In genomic region chrX:41596586-41596985, GRCh38 we compare ENCODE assay signal across 12 cellular contexts.
A peak's percentile ranks its signal among the peaks of the same experiment; 100 is the strongest.
DNase-seq lines count a peak whose midpoint lies in the region; ATAC-seq and TF ChIP-seq lines count a peak whose summit lies in the region.
"Had no signal": no experiment of that assay in that cellular context is flagged by ENCODE, and none has a peak within 500 bp of the region (broad histone marks: within the 10 kb centered on the region; RNA-seq: fewer than 3 reads in every experiment).

No MANE protein-coding gene starts in this region.

- H3K4me3 ChIP-seq in lower lobe of right lung = no peak overlapping the region

- CTCF ChIA-PET in GM10248 (lab: Yijun Ruan, JAX) = interaction anchor here (1.0 kb wide), 1 partner anchor 163 kb away, joined by 3 read pairs; no protein-coding TSS in a partner anchor

- no peaks in the 10 kb centered on the region for H3K4me1 ChIP-seq in lower lobe of right lung

- ATAC-seq in GM19452 (IDR thresholded peaks at IDR 0.05; ENCODE audit: unreplicated experiment) (peak; percentile 98), HG03064 (IDR thresholded peaks at IDR 0.05; ENCODE audit: low read depth, unreplicated experiment) (peak; percentile 95), lower lobe of right lung (no peak), sciatic nerve (no peak)
- ATAC-seq: HepG2 had no signal

- H3K27ac ChIP-seq in lower lobe of right lung = no peak overlapping the region

- no peaks in the 10 kb centered on the region for H3K27me3 ChIP-seq in lower lobe of right lung (ENCODE audit: low read depth)

- no peak for TF ChIP-seq CTCF in GM10248 (IDR thresholded peaks at IDR 0.05; ENCODE audit: control extremely low read depth, extremely low read depth, low read depth, missing control alignments)
- TF ChIP-seq CTCF in lower lobe of right lung (IDR thresholded peaks at IDR 0.05) = no peak

- POLR2A ChIA-PET in GM10248 (lab: Yijun Ruan, JAX) = no interaction called here

- intact Hi-C loops in lower lobe of right lung (cut with DNase I) = no loop called here
- intact Hi-C loops in sciatic nerve (cut with DNase I) = no loop called here

- no peaks in the 10 kb centered on the region for H3K36me3 ChIP-seq in lower lobe of right lung

- DNase-seq in GM10248 (ENCODE audit: extremely low spot score) (peak; percentile 35), amniotic epithelial cell (ENCODE audit: low read depth) (peak; percentile 78), 8988T (no peak), lower lobe of right lung (no peak), dedifferentiated amniotic fluid mesenchymal stem cell (ENCODE audit: extremely low spot score) (no peak), sciatic nerve (ENCODE audit: low spot score) (no peak)
- DNase-seq: COR-L47; endodermal cell; stimulated activated CD4-positive, alpha-beta T cell treated with anti-CD3 and anti-CD28 coated beads, Interleukin-1b, Interleukin-23, amount 100 ng/mL, for 48 hours had no signal

- no peaks in the 10 kb centered on the region for H3K9me3 ChIP-seq in lower lobe of right lung

Comparison
In these comparisons a context has a peak if more than half of its experiments do, and no peak if none do; other contexts are left out.
1. DNase-seq: peak in GM10248 (single experiment) and amniotic epithelial cell (single experiment); none in 8988T (single experiment), lower lobe of right lung (single experiment), dedifferentiated amniotic fluid mesenchymal stem cell (single experiment) and sciatic nerve (single experiment).
2. ATAC-seq: peak in GM19452 (single experiment) and HG03064 (single experiment); none in lower lobe of right lung (0 of 2) and sciatic nerve (single experiment).